ENCODE assay signal across 8 cellular contexts in the genomic region with DNA sequence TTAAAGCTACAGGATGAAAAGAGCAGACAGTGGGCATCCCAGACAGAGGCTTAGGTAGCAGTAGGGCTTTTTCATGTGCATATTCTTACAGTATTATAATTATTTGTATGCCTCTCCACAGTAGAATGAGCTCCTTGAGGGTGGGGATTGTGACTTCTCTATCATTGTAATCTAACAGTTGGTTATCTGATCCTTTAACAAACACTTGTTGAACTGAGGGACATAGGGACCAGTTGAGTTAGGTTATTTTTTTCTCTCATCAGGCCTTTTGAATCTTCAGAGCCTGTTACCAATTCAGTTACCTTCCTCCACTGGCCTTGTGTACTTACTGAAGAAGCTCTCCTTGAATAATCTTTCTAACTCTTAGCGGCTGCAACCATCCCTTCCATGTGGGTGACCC. TPM values are rescaled to one million over a fixed set of nuclear protein-coding genes. Genes with fewer than 3 reads are reported as not detected.
DNase-seq lines count a peak whose midpoint lies in the region; ATAC-seq and TF ChIP-seq lines count a peak whose summit lies in the region.
"Had no signal": no experiment of that assay in that cellular context is flagged by ENCODE, and none has a peak within 500 bp of the region (broad histone marks: within the 10 kb centered on the region; RNA-seq: fewer than 3 reads in every experiment).

No MANE protein-coding gene starts in this region.

- H3K27ac Mint-ChIP-seq in chondrocyte (ENCODE audit: unreplicated experiment): no peak overlapping the region
- no peak overlapping the region for H3K27ac Mint-ChIP-seq in neural crest cell (ENCODE audit: unreplicated experiment)

- TF ChIP-seq POLR2A in gastroesophageal sphincter (IDR thresholded peaks at IDR 0.05): no peak

- no peaks in the 10 kb centered on the region for H3K9me2 ChIP-seq in MM.1S (replicated peaks; ENCODE audit: insufficient read depth, low read length)

- H3K4me1 ChIP-seq in MM.1S (ENCODE audit: low read length): peaks cover 30% of the 10 kb centered on the region
- H3K4me1 ChIP-seq in gastroesophageal sphincter: peaks cover 9 to 54% (median 12%) of the 10 kb centered on the region in 3 donors

- no peak for TF ChIP-seq EP300 in gastroesophageal sphincter (IDR thresholded peaks at IDR 0.05)

- peaks cover 48% of the 10 kb centered on the region for H3K4me1 Mint-ChIP-seq in chondrocyte (ENCODE audit: low read depth)
- peaks cover 43% of the 10 kb centered on the region for H3K4me1 Mint-ChIP-seq in neural crest cell

- peak overlapping the region; percentile 70 for H3K4me2 ChIP-seq in MM.1S (ENCODE audit: low read depth, low read length)

- H3K79me2 ChIP-seq in MM.1S (ENCODE audit: low read length): peaks cover 72% of the 10 kb centered on the region

- H3K9me3 ChIP-seq in MM.1S (replicated peaks; ENCODE audit: insufficient read depth, low read length) (no peaks in the 10 kb centered on the region), gastroesophageal sphincter (no peaks in the 10 kb centered on the region)

- peak overlapping the region; percentile 85; the same call in 1 of the 2 replicates for H3K9ac ChIP-seq in MM.1S (ENCODE audit: low read length)

- H2AFZ ChIP-seq in MM.1S (ENCODE audit: low read length): no peak overlapping the region

- H3K27me3 ChIP-seq in MM.1S (replicated peaks; ENCODE audit: insufficient read depth, low read length) (no peaks in the 10 kb centered on the region), gastroesophageal sphincter (no peaks in the 10 kb centered on the region)

- H3K4me3 ChIP-seq in GM12865 (ENCODE audit: low read depth, low read length) (peak overlapping the region; percentile 85), MM.1S (ENCODE audit: low read length) (peak overlapping the region; percentile 87; the same call in 1 of the 2 replicates), gastroesophageal sphincter (no peak overlapping the region)

- WGBS in gastroesophageal sphincter (ENCODE audit: low coverage in 1 of 2), 2 donors: 92 to 100% methylated on average over 1 of the region's 1 CpG

- H3K4me3 Mint-ChIP-seq in chondrocyte (ENCODE audit: unreplicated experiment) (peak overlapping the region; percentile 96), neural crest cell (peak overlapping the region; percentile 98)

- H3K36me3 Mint-ChIP-seq in chondrocyte (ENCODE audit: low read depth) (peaks cover 7% of the 10 kb centered on the region), neural crest cell (ENCODE audit: low read depth) (peaks cover 8% of the 10 kb centered on the region)

- H3K27me3 Mint-ChIP-seq in chondrocyte (ENCODE audit: low read depth): no peaks in the 10 kb centered on the region
- H3K27me3 Mint-ChIP-seq in neural crest cell (ENCODE audit: low read depth): no peaks in the 10 kb centered on the region

- H4K20me1 ChIP-seq in MM.1S (ENCODE audit: insufficient read depth, low read length): no peaks in the 10 kb centered on the region

- H3K27ac ChIP-seq in MM.1S (ENCODE audit: low read length) (no peak overlapping the region), gastroesophageal sphincter (no peak overlapping the region)

- H3F3A ChIP-seq in MM.1S (ENCODE audit: insufficient read depth, low read length): peaks cover 12% of the 10 kb centered on the region

- ATAC-seq in gastroesophageal sphincter: no peak

- TF ChIP-seq CTCF in GM12865 (IDR thresholded peaks at IDR 0.05; ENCODE audit: insufficient read depth, low read depth, low read length, missing control alignments) (no peak), MM.1S (IDR thresholded peaks at IDR 0.05; ENCODE audit: low read length) (no peak), chondrocyte (IDR thresholded peaks at IDR 0.05) (no peak), neural crest cell (conservative IDR thresholded peaks at IDR 0.05) (no peak), gastroesophageal sphincter (IDR thresholded peaks at IDR 0.05) (no peak)

- DNase-seq in GM12865 (ENCODE audit: low read depth) (no peak), MM.1S (no peak), chondrocyte (ENCODE audit: low spot score) (no peak), neural crest cell (ENCODE audit: low read depth, low spot score) (no peak), NCI-H510A (lab: John Stamatoyannopoulos, UW) (no peak), NCI-H524 treated with DMSO at 0.1 percent for 48 hours (lab: John Stamatoyannopoulos, UW) (no peak)
- DNase-seq: NCI-H1694 treated with DMSO at 0.1 percent for 48 hours had no signal

- H3K9me3 Mint-ChIP-seq in chondrocyte (ENCODE audit: low read depth) (no peaks in the 10 kb centered on the region), neural crest cell (no peaks in the 10 kb centered on the region)

- H3K36me3 ChIP-seq in MM.1S (replicated peaks; ENCODE audit: insufficient read depth, low read length): peaks cover 6% of the 10 kb centered on the region; the same call in 1 of the 2 replicates
- H3K36me3 ChIP-seq in gastroesophageal sphincter: peaks cover 5 to 33% of the 10 kb centered on the region in 2 donors

RNA-seq across cellular contexts. Expression of a gene that starts 1.2 kb away (rescaled TPM):
- total RNA-seq in chondrocyte: 8.1 to 12.8 TPM (median 8.4 TPM) in 3 replicates
- total RNA-seq in neural crest cell: 18.3 and 19.1 TPM in 2 replicates
- 10 to 100 TPM in 3 of 4 donors, 1 to 10 TPM in 1; 7.9 to 15.6 (median 12.7) TPM for total RNA-seq in gastroesophageal sphincter

RNA-seq across cellular contexts. Expression of a gene that starts 1.4 kb away (rescaled TPM):
- 24.9 to 35.9 TPM (median 26.8 TPM) in 3 replicates for total RNA-seq in chondrocyte
- 37.3 and 41.6 TPM in 2 replicates for total RNA-seq in neural crest cell
- total RNA-seq in gastroesophageal sphincter: 10 to 100 TPM; 27.6 to 73.0 (median 34.4) TPM

RNA-seq across cellular contexts. Expression of a gene that starts 54.9 kb away (rescaled TPM):
- 83.4 to 89.1 TPM (median 84.9 TPM) in 3 replicates for total RNA-seq in chondrocyte
- 42.7 and 42.9 TPM in 2 replicates for total RNA-seq in neural crest cell
- total RNA-seq in gastroesophageal sphincter: 100 to 1,000 TPM; 115 to 227 (median 183) TPM

RNA-seq across cellular contexts. Expression of a gene that starts 55.1 kb away (rescaled TPM):
- total RNA-seq in chondrocyte (6.1 to 8.1 TPM (median 7.2 TPM) in 3 replicates), neural crest cell (16.9 and 17.0 TPM in 2 replicates), gastroesophageal sphincter (10 to 100 TPM; 14.5 to 32.9 (median 25.7) TPM)

Comparison
In these comparisons a context has a peak if more than half of its experiments do, and no peak if none do; other contexts are left out.
1. H3K4me3 ChIP-seq: peak in GM12865 (single experiment) and MM.1S (single experiment); none in gastroesophageal sphincter (0 of 2).